ENCODE assay signal across 2 cellular contexts in the genomic region with DNA sequence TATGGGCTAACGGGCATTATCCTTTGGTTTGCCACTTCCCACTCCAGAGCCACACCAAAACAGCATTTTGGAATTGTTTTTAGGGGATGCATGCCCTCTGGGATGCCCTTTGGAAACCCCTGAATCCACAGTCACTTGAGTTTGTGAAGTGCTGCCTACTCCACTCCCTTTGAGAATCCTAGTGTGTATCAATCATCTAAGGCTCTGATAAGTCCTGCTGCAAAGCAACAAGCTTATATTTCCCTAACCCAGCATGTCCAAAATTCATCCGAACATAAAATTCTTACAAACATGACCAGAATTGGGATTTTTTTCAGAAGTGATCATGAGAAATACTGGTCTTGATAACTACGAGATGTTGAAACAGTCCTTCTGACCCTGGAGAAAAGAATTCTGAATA.
A peak's percentile ranks its signal among the peaks of the same experiment; 100 is the strongest.
TF ChIP-seq lines count a peak whose summit lies in the region.

No MANE protein-coding gene starts in this region.

TF ChIP-seq in HEK293, 187 proteins besides CTCF, POLR2A, EP300 and RAD21:
- TF ChIP-seq ZNF239 (tag by site-specific recombination; IDR thresholded peaks at IDR 0.05), result peak; percentile 98
- no peak for TF ChIP-seq ZNF24 (tag by site-specific recombination; IDR thresholded peaks at IDR 0.05)
- TF ChIP-seq ZNF830 (tag by site-specific recombination; IDR thresholded peaks at IDR 0.05; ENCODE audit: low read depth), result no peak

TF ChIP-seq in K562, 482 proteins besides CTCF, POLR2A, EP300 and RAD21:
- TF ChIP-seq RBM25 (IDR thresholded peaks at IDR 0.05; ENCODE audit: low read depth, low read length, severe bottlenecking) (peak; percentile 34), ZNF239 (CRISPR knock-in tag; IDR thresholded peaks at IDR 0.05) (peak; percentile 97), RBBP5 (IDR thresholded peaks at IDR 0.05; ENCODE audit: borderline replicate concordance, insufficient read depth, low read length, poor library complexity, severe bottlenecking) (no peak)
